In the genomic region with DNA sequence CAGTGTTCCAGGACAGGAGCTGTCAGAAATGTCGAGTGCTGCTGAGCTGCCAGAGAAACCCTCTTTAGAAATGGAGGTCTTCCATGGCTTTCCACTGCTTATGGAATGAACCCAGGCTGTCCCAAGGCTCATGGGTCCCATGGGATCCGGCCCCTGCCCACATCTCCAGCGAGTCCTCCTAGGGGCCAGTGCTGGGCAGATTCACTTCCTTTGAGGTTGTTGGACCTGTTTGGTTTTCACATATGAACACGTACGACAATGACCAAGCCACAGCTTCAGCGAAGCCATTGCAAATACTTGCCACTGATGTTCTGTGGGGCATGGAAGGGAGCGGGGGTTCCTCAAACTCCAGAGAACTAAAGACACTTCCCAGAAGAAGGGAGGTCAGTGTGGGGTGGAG, we compare ENCODE assay signal across 31 cellular contexts.
"Had no signal": no experiment of that assay in that cellular context is flagged by ENCODE, and none has a peak within 500 bp of the region (broad histone marks: within the 10 kb centered on the region; RNA-seq: fewer than 3 reads in every experiment).

No MANE protein-coding gene starts in this region.

- H3K27ac ChIP-seq: adrenal gland, body of pancreas, breast epithelium, SJCRH30, SK-N-MC had no signal

- H3K27ac Mint-ChIP-seq: activated CD4-positive, alpha-beta memory T cell treated with anti-CD3 and anti-CD28 coated beads for 36 hours; activated CD4-positive, alpha-beta T cell treated with anti-CD3 and anti-CD28 coated beads for 36 hours; activated CD4-positive, alpha-beta T cell treated with anti-CD3 and anti-CD28 coated beads, Interleukin-2, amount 10 ng/mL, durations not matched to agents 7 days and 5 days; activated naive CD4-positive, alpha-beta T cell treated with anti-CD3 and anti-CD28 coated beads, Interleukin-2, amount 50 U/mL, for 72 hours; activated T-cell treated with anti-CD3 and anti-CD28 coated beads, Interleukin-2, amount 50 U/mL, for 72 hours; activated T-helper 2 cell treated with anti-CD3 and anti-CD28 coated beads, Interferon-gamma antibody, Interleukin-2, Interleukin-4, amounts not matched to agents 10 μg/mL and 5 μg/mL and 100 μg/mL, durations not matched to agents 14 hours and 24 hours and 36 hours; T-helper 1 cell treated with Interleukin-12 subunit alpha and Interleukin-12 subunit beta and Interleukin-4 antibody, amounts not matched to agents 30 μg/mL and 1 μg/mL, for 36 hours; T-helper 2 cell treated with Interferon-gamma antibody and Interleukin-4, amounts not matched to agents 5 μg/mL and 100 μg/mL, for 36 hours had no signal

- DNase-seq: activated CD4-positive, alpha-beta memory T cell treated with anti-CD3 and anti-CD28 coated beads for 36 hours; activated CD4-positive, alpha-beta T cell treated with anti-CD3 and anti-CD28 coated beads for 36 hours; activated CD4-positive, alpha-beta T cell treated with anti-CD3 and anti-CD28 coated beads, Interleukin-2, amount 10 ng/mL, durations not matched to agents 7 days and 5 days; activated gamma-delta T cell; activated naive CD4-positive, alpha-beta T cell treated with Interleukin-2 at 50 U/mL for 16 hours; activated T-cell treated with anti-CD3 and anti-CD28 coated beads, Interleukin-2, amount 50 U/mL, for 1 hour; activated T-cell treated with anti-CD3 and anti-CD28 coated beads, Interleukin-2, amount 50 U/mL, for 72 hours; body of pancreas; caudate nucleus; Kasumi-1; KG1; MG63; NCI-H1048; NCI-H1105 treated with DMSO at 0.1 percent for 48 hours; NCI-H1436; NCI-H1694; NCI-H1930; NCI-H2081 treated with DMSO at 0.1 percent for 48 hours; NCI-H345; NCI-H524 treated with DMSO at 0.1 percent for 48 hours; SHP77; SJCRH30 had no signal

- H3K4me3 Mint-ChIP-seq: activated CD4-positive, alpha-beta memory T cell treated with anti-CD3 and anti-CD28 coated beads for 36 hours; activated CD4-positive, alpha-beta T cell treated with anti-CD3 and anti-CD28 coated beads for 36 hours; activated CD4-positive, alpha-beta T cell treated with anti-CD3 and anti-CD28 coated beads, Interleukin-2, amount 10 ng/mL, durations not matched to agents 7 days and 5 days; activated T-cell treated with anti-CD3 and anti-CD28 coated beads, Interleukin-2, amount 50 U/mL, for 72 hours; T-helper 1 cell treated with Interleukin-12 subunit alpha and Interleukin-12 subunit beta and Interleukin-4 antibody, amounts not matched to agents 30 μg/mL and 1 μg/mL, for 36 hours; T-helper 2 cell treated with Interferon-gamma antibody and Interleukin-4, amounts not matched to agents 5 μg/mL and 100 μg/mL, for 36 hours had no signal

- H3K27me3 ChIP-seq: body of pancreas, MG63, SJCRH30 had no signal

- H3K9me3 Mint-ChIP-seq: activated CD4-positive, alpha-beta memory T cell treated with anti-CD3 and anti-CD28 coated beads for 36 hours; activated CD4-positive, alpha-beta T cell treated with anti-CD3 and anti-CD28 coated beads, Interleukin-2, amount 10 ng/mL, durations not matched to agents 7 days and 5 days; activated T-helper 2 cell treated with anti-CD3 and anti-CD28 coated beads, Interferon-gamma antibody, Interleukin-2, Interleukin-4, amounts not matched to agents 10 μg/mL and 5 μg/mL and 100 μg/mL, durations not matched to agents 14 hours and 24 hours and 36 hours; T-helper 1 cell treated with Interleukin-12 subunit alpha and Interleukin-12 subunit beta and Interleukin-4 antibody, amounts not matched to agents 30 μg/mL and 1 μg/mL, for 36 hours; T-helper 2 cell treated with Interferon-gamma antibody and Interleukin-4, amounts not matched to agents 5 μg/mL and 100 μg/mL, for 36 hours had no signal

- H3K9me3 ChIP-seq: adrenal gland, body of pancreas, breast epithelium, SJCRH30 had no signal

- H3K36me3 Mint-ChIP-seq: activated CD4-positive, alpha-beta memory T cell treated with anti-CD3 and anti-CD28 coated beads for 36 hours had no signal

- H3K4me1 Mint-ChIP-seq: activated CD4-positive, alpha-beta T cell treated with anti-CD3 and anti-CD28 coated beads for 36 hours; activated CD4-positive, alpha-beta T cell treated with anti-CD3 and anti-CD28 coated beads, Interleukin-2, amount 10 ng/mL, durations not matched to agents 7 days and 5 days had no signal

- H3K4me1 ChIP-seq: adrenal gland, body of pancreas, breast epithelium, SJCRH30 had no signal

- H3K36me3 ChIP-seq: adrenal gland, breast epithelium, MG63, SJCRH30 had no signal

- ATAC-seq: activated CD4-positive, alpha-beta T cell treated with anti-CD3 and anti-CD28 coated beads for 36 hours; activated CD4-positive, CD25-positive, alpha-beta regulatory T cell treated with anti-CD3 and anti-CD28 coated beads, Interleukin-2, amount 50 U/mL, for 24 hours; activated naive CD4-positive, alpha-beta T cell treated with anti-CD3 and anti-CD28 coated beads, Interleukin-2, amount 50 U/mL, for 72 hours; activated T-cell treated with anti-CD3 and anti-CD28 coated beads, Interleukin-2, amount 50 U/mL, for 72 hours; body of pancreas; Panc1 had no signal

- H3K4me3 ChIP-seq: adrenal gland, body of pancreas, breast epithelium, MG63, SJCRH30, SK-N-MC had no signal
